Comparison of ENCODE assay signal across 10 cellular contexts in genomic region chr12:12265035-12265434, GRCh38. TPM values are rescaled to one million over a fixed set of nuclear protein-coding genes. Genes with fewer than 3 reads are reported as not detected.
A peak's percentile ranks its signal among the peaks of the same experiment; 100 is the strongest.
DNase-seq lines count a peak whose midpoint lies in the region; ATAC-seq and TF ChIP-seq lines count a peak whose summit lies in the region.
"Had no signal": no experiment of that assay in that cellular context is flagged by ENCODE, and none has a peak within 500 bp of the region (broad histone marks: within the 10 kb centered on the region; RNA-seq: fewer than 3 reads in every experiment).

No MANE protein-coding gene starts in this region.

- no peak for ATAC-seq in left cardiac atrium

- H3K4me1 Mint-ChIP-seq in mesothelial cell of epicardium: peaks cover 29% of the 10 kb centered on the region

- BruUV-seq in mammary epithelial cell (replicated peaks; lab: Mats Ljungman, UMichigan): TSS peak; percentile 20

- dilution Hi-C loops in mammary epithelial cell (cut with HindIII; ENCODE audit: low sequenced_read_pairs): no loop called here

- H3K27me3 ChIP-seq in left ventricle myocardium inferior (ENCODE audit: low read depth): no peaks in the 10 kb centered on the region
- no peaks in the 10 kb centered on the region for H3K27me3 ChIP-seq in mammary epithelial cell (ENCODE audit: insufficient read depth, low read length)
- no peaks in the 10 kb centered on the region for H3K27me3 ChIP-seq in vagina

- in situ Hi-C loops in mammary epithelial cell (cut with MboI; ENCODE audit: low sequenced_read_pairs in 2 of 2): no loop called here

- H3K27ac ChIP-seq in left ventricle myocardium inferior (replicated peaks) (peak overlapping the region; percentile 100), mammary epithelial cell (ENCODE audit: insufficient read depth, low read depth, low read length) (peak overlapping the region; percentile 99), vagina (peak overlapping the region; percentile 95)

- peak overlapping the region; percentile 89 for H3K4me3 ChIP-seq in left ventricle myocardium inferior
- peak overlapping the region; percentile 89 to 98 (median 95) for H3K4me3 ChIP-seq in mammary epithelial cell (replicated peaks in 1 of 3; ENCODE audit: insufficient read depth in 1 of 3, low read depth in 2 of 3, low read length in 3 of 3)
- peak overlapping the region; percentile 68 to 96 for H3K4me3 ChIP-seq in vagina

- H3K36me3 ChIP-seq in left ventricle myocardium inferior: no peaks in the 10 kb centered on the region
- no peaks in the 10 kb centered on the region for H3K36me3 ChIP-seq in mammary epithelial cell (ENCODE audit: insufficient read depth, low read length)
- H3K36me3 ChIP-seq in vagina: no peaks in the 10 kb centered on the region

- H4K20me1 ChIP-seq in mammary epithelial cell (ENCODE audit: insufficient read depth, low read length): no peaks in the 10 kb centered on the region

- no peaks in the 10 kb centered on the region for H3K9me3 ChIP-seq in left ventricle myocardium inferior (replicated peaks)
- no peaks in the 10 kb centered on the region for H3K9me3 ChIP-seq in mammary epithelial cell (replicated peaks; ENCODE audit: insufficient read depth, low read length)
- no peaks in the 10 kb centered on the region for H3K9me3 ChIP-seq in vagina

- H3K4me2 ChIP-seq in mammary epithelial cell (ENCODE audit: insufficient read depth, low read depth, low read length): peak overlapping the region; percentile 99

- H3K36me3 Mint-ChIP-seq in mesothelial cell of epicardium: peaks cover 2% of the 10 kb centered on the region

- peak overlapping the region; percentile 100 for H2AFZ ChIP-seq in mammary epithelial cell (ENCODE audit: low read depth, low read length)

- intact Hi-C loops in left ventricle myocardium inferior (cut with micrococcal nuclease): no loop called here
- intact Hi-C loops in left cardiac atrium (cut with DNase I): loop anchor here in 1 of 2 donors (10.0 kb wide), 2 partner anchors 60 to 90 kb away; no protein-coding TSS in a partner anchor
- intact Hi-C loops in mammary epithelial cell (cut with micrococcal nuclease): loop anchor here (2.0 to 5.0 kb wide), 2 partner anchors 62 to 184 kb away; no protein-coding TSS in a partner anchor
- intact Hi-C loops in vagina (cut with DNase I): no loop called here

- CTCF ChIA-PET in mammary epithelial cell (lab: Charles Lee; ENCODE audit: low non-redundant PET): no interaction called here

- H3K27me3 Mint-ChIP-seq in mesothelial cell of epicardium (ENCODE audit: low read depth): no peaks in the 10 kb centered on the region

- H3K4me3 Mint-ChIP-seq in mesothelial cell of epicardium: peak overlapping the region; percentile 92

- peaks cover 65% of the 10 kb centered on the region for H3K79me2 ChIP-seq in mammary epithelial cell (ENCODE audit: insufficient read depth, low read length)

- TF ChIP-seq CTCF in left ventricle myocardium inferior (IDR thresholded peaks at IDR 0.05; ENCODE audit: borderline replicate concordance) (no peak), mammary epithelial cell (conservative IDR thresholded peaks at IDR 0.05 in 1 of 2, IDR thresholded peaks at IDR 0.05 in 1 of 2; ENCODE audit: extremely low read depth in 1 of 2, insufficient read depth in 1 of 2, low read depth in 1 of 2, low read length in 2 of 2) (no peak), mesothelial cell of epicardium (IDR thresholded peaks at IDR 0.05; ENCODE audit: unreplicated experiment) (no peak), vagina (IDR thresholded peaks at IDR 0.05) (no peak)

- peaks cover 3% of the 10 kb centered on the region for H3K9me3 Mint-ChIP-seq in mesothelial cell of epicardium

- H3K4me1 ChIP-seq in left ventricle myocardium inferior (peaks cover 41% of the 10 kb centered on the region), mammary epithelial cell (ENCODE audit: insufficient read depth, low read length) (peaks cover 18% of the 10 kb centered on the region), vagina (peaks cover 33% of the 10 kb centered on the region)

- TF ChIP-seq POLR2A in vagina (IDR thresholded peaks at IDR 0.05): no peak

- WGBS in mammary epithelial cell (ENCODE audit: low coverage, missing lambda C conversion rate): 25% methylated on average over 3 of the region's 3 CpGs

- peak overlapping the region; percentile 99 for H3K9ac ChIP-seq in mammary epithelial cell (ENCODE audit: insufficient read depth, low read length)

- peak overlapping the region; percentile 100 for H3K27ac Mint-ChIP-seq in mesothelial cell of epicardium

- no peak for DNase-seq in left ventricle myocardium inferior
- DNase-seq in left cardiac atrium: no peak
- DNase-seq in mammary epithelial cell: no peak
- no peak for DNase-seq in mesothelial cell of epicardium (ENCODE audit: low spot score in 2 of 2, unreplicated experiment in 2 of 2)
- no peak for DNase-seq in vagina (ENCODE audit: extremely low spot score in 2 of 2)
- no peak for DNase-seq in GOT3 (lab: John Stamatoyannopoulos, UW)
- DNase-seq in nucleus accumbens (lab: John Stamatoyannopoulos, UW): no peak
- DNase-seq in activated CD8-positive, alpha-beta memory T cell treated with anti-CD3 and anti-CD28 coated beads for 24 hours: no peak
- DNase-seq: activated CD4-positive, alpha-beta T cell treated with anti-CD3 and anti-CD28 coated beads, Interleukin-2, amount 50 U/mL, for 1 hour; NCI-H1436 treated with DMSO at 0.1 percent for 48 hours had no signal

RNA-seq across cellular contexts. Expression of gene LRP6, which starts 1.8 kb away (rescaled TPM):
- total RNA-seq in left ventricle myocardium inferior (18.7 TPM), left cardiac atrium (10 to 100 TPM; 20.9 to 30.3 TPM), mammary epithelial cell (10 to 100 TPM; 19.2 to 27.7 TPM), mesothelial cell of epicardium (72.9 to 77.4 TPM (median 75.3 TPM) in 3 replicates), vagina (71.0 TPM)
- polyA plus RNA-seq in mammary epithelial cell: 13.9 TPM
- polyA minus RNA-seq in mammary epithelial cell: 216 TPM
